In genomic region chr10:24462889-24463552, GRCh38 we compare ENCODE assay signal across 11 cellular contexts.
DNase-seq lines count a peak whose midpoint lies in the region; ATAC-seq and TF ChIP-seq lines count a peak whose summit lies in the region.
"Had no signal": no experiment of that assay in that cellular context is flagged by ENCODE, and none has a peak within 500 bp of the region (broad histone marks: within the 10 kb centered on the region; RNA-seq: fewer than 3 reads in every experiment).

No MANE protein-coding gene starts in this region.

- H3K9me3 Mint-ChIP-seq in glutamatergic neuron (ENCODE audit: unreplicated experiment): peaks cover 2% of the 10 kb centered on the region

- H3K36me3 ChIP-seq in adipocyte (ENCODE audit: control insufficient read depth, insufficient read depth, low read length, severe bottlenecking) (no peaks in the 10 kb centered on the region), suprapubic skin (no peaks in the 10 kb centered on the region)

- peak overlapping the region; percentile 84 for H3K27ac ChIP-seq in suprapubic skin

- peaks cover 41% of the 10 kb centered on the region for H3K4me1 Mint-ChIP-seq in glutamatergic neuron (ENCODE audit: low read depth, unreplicated experiment)

- no peak for TF ChIP-seq EP300 in suprapubic skin (IDR thresholded peaks at IDR 0.05)

- no peak for ATAC-seq in HG03280 (IDR thresholded peaks at IDR 0.05; ENCODE audit: unreplicated experiment)
- ATAC-seq: activated CD8-positive, alpha-beta T cell treated with anti-CD3 and anti-CD28 coated beads, Interleukin-2, amount 10 ng/mL, durations not matched to agents 7 days and 5 days had no signal

- H3K27ac Mint-ChIP-seq in glutamatergic neuron (ENCODE audit: unreplicated experiment): peak overlapping the region; percentile 50
- H3K27ac Mint-ChIP-seq: activated CD8-positive, alpha-beta T cell treated with anti-CD3 and anti-CD28 coated beads, Interleukin-2, amount 10 ng/mL, durations not matched to agents 7 days and 5 days had no signal

- H3K27me3 Mint-ChIP-seq in glutamatergic neuron (ENCODE audit: unreplicated experiment): peaks cover 6% of the 10 kb centered on the region

- H3K9ac ChIP-seq in adipocyte (ENCODE audit: low read length): peak overlapping the region; percentile 20

- no peak for TF ChIP-seq POLR2A in suprapubic skin (IDR thresholded peaks at IDR 0.05)

- DNase-seq in DMS 273 (lab: John Stamatoyannopoulos, UW; ENCODE audit: unreplicated experiment) (peak; percentile 60), DMS 273 treated with DMSO at 0.1 percent for 48 hours (lab: John Stamatoyannopoulos, UW) (no peak), adipocyte (ENCODE audit: low read depth) (no peak), glutamatergic neuron (no peak), suprapubic skin (ENCODE audit: low spot score in 2 of 2) (no peak), activated gamma-delta T cell treated with Interleukin-2 at 50 U/mL for 16 hours (no peak), DMS114 treated with DMSO at 0.1 percent for 48 hours (lab: John Stamatoyannopoulos, UW; ENCODE audit: unreplicated experiment) (no peak)
- DNase-seq: 8988T; activated CD8-positive, alpha-beta T cell treated with anti-CD3 and anti-CD28 coated beads, Interleukin-2, amount 10 ng/mL, durations not matched to agents 7 days and 5 days; Karpas-422 had no signal

- WGBS in suprapubic skin: 76% methylated on average over 6 of the region's 6 CpGs

- TF ChIP-seq CTCF in glutamatergic neuron (IDR thresholded peaks at IDR 0.05; ENCODE audit: partially characterized antibody, unreplicated experiment) (no peak), suprapubic skin (IDR thresholded peaks at IDR 0.05) (no peak)

- no peaks in the 10 kb centered on the region for H3K9me3 ChIP-seq in adipocyte (ENCODE audit: control insufficient read depth, low read length)
- no peaks in the 10 kb centered on the region for H3K9me3 ChIP-seq in suprapubic skin

- no peaks in the 10 kb centered on the region for H3K36me3 Mint-ChIP-seq in glutamatergic neuron (ENCODE audit: unreplicated experiment)

- H3K27me3 ChIP-seq in adipocyte (replicated peaks; ENCODE audit: control insufficient read depth, insufficient read depth, low read length) (no peaks in the 10 kb centered on the region), suprapubic skin (no peaks in the 10 kb centered on the region)

- peak overlapping the region; percentile 53 for H3K4me3 ChIP-seq in adipocyte (ENCODE audit: low read length)
- no peak overlapping the region for H3K4me3 ChIP-seq in suprapubic skin

- H3K4me3 Mint-ChIP-seq in glutamatergic neuron (ENCODE audit: unreplicated experiment): no peak overlapping the region
- H3K4me3 Mint-ChIP-seq: activated CD8-positive, alpha-beta T cell treated with anti-CD3 and anti-CD28 coated beads, Interleukin-2, amount 10 ng/mL, durations not matched to agents 7 days and 5 days had no signal

- H3K4me1 ChIP-seq in adipocyte (ENCODE audit: control insufficient read depth, insufficient read depth, low read length) (peaks cover 37% of the 10 kb centered on the region), suprapubic skin (peaks cover 41% of the 10 kb centered on the region)
